In the genomic region with DNA sequence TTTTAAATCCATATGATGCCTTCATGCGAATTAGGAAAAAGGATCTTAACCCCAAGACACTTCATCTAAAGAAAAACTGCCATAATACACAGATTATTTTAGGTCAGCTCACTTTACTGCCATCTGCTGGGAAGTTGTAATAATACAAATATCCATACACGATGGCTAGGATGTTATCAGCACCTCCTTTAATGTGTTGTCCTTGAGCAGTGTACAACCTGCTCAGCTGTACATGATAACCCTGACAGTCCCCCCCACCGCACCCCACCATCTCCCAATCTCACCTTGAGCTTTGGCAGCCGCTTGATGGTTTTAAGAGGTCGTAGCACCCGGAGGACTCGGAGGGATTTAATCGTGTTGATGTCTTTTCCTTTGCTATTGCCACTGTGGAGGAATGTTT, we compare ENCODE assay signal across 1 cellular context.
TF ChIP-seq lines count a peak whose summit lies in the region.

No MANE protein-coding gene starts in this region.

TF ChIP-seq in WTC11, 78 proteins besides CTCF, POLR2A, EP300 and RAD21 (continued from another document):
- TF ChIP-seq, protein P1, sequence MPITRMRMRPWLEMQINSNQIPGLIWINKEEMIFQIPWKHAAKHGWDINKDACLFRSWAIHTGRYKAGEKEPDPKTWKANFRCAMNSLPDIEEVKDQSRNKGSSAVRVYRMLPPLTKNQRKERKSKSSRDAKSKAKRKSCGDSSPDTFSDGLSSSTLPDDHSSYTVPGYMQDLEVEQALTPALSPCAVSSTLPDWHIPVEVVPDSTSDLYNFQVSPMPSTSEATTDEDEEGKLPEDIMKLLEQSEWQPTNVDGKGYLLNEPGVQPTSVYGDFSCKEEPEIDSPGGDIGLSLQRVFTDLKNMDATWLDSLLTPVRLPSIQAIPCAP (CRISPR knock-in tag; IDR thresholded peaks at IDR 0.05): no peak
- TF ChIP-seq, protein P2, sequence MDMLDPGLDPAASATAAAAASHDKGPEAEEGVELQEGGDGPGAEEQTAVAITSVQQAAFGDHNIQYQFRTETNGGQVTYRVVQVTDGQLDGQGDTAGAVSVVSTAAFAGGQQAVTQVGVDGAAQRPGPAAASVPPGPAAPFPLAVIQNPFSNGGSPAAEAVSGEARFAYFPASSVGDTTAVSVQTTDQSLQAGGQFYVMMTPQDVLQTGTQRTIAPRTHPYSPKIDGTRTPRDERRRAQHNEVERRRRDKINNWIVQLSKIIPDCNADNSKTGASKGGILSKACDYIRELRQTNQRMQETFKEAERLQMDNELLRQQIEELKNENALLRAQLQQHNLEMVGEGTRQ (CRISPR knock-in tag; IDR thresholded peaks at IDR 0.05): no peak
- TF ChIP-seq FOXJ3 (CRISPR knock-in tag; IDR thresholded peaks at IDR 0.05; ENCODE audit: borderline replicate concordance) (no peak), ZNF138 (CRISPR knock-in tag; conservative IDR thresholded peaks at IDR 0.05) (no peak), TEAD1 (CRISPR knock-in tag; IDR thresholded peaks at IDR 0.05) (no peak)
- TF ChIP-seq, protein P3, sequence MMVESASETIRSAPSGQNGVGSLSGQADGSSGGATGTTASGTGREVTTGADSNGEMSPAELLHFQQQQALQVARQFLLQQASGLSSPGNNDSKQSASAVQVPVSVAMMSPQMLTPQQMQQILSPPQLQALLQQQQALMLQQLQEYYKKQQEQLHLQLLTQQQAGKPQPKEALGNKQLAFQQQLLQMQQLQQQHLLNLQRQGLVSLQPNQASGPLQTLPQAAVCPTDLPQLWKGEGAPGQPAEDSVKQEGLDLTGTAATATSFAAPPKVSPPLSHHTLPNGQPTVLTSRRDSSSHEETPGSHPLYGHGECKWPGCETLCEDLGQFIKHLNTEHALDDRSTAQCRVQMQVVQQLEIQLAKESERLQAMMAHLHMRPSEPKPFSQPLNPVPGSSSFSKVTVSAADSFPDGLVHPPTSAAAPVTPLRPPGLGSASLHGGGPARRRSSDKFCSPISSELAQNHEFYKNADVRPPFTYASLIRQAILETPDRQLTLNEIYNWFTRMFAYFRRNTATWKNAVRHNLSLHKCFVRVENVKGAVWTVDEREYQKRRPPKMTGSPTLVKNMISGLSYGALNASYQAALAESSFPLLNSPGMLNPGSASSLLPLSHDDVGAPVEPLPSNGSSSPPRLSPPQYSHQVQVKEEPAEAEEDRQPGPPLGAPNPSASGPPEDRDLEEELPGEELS (CRISPR knock-in tag; IDR thresholded peaks at IDR 0.05): no peak
- TF ChIP-seq, protein P4, sequence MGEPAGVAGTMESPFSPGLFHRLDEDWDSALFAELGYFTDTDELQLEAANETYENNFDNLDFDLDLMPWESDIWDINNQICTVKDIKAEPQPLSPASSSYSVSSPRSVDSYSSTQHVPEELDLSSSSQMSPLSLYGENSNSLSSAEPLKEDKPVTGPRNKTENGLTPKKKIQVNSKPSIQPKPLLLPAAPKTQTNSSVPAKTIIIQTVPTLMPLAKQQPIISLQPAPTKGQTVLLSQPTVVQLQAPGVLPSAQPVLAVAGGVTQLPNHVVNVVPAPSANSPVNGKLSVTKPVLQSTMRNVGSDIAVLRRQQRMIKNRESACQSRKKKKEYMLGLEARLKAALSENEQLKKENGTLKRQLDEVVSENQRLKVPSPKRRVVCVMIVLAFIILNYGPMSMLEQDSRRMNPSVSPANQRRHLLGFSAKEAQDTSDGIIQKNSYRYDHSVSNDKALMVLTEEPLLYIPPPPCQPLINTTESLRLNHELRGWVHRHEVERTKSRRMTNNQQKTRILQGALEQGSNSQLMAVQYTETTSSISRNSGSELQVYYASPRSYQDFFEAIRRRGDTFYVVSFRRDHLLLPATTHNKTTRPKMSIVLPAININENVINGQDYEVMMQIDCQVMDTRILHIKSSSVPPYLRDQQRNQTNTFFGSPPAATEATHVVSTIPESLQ (CRISPR knock-in tag; IDR thresholded peaks at IDR 0.05): no peak
